Comparison of ENCODE assay signal across 15 cellular contexts in genomic region chr1:103937763-103938357, GRCh38.
DNase-seq lines count a peak whose midpoint lies in the region; ATAC-seq and FAIRE-seq lines count a peak whose summit lies in the region.
"Had no signal": no experiment of that assay in that cellular context is flagged by ENCODE, and none has a peak within 500 bp of the region (broad histone marks: within the 10 kb centered on the region; RNA-seq: fewer than 3 reads in every experiment).

No MANE protein-coding gene starts in this region.

- peak; percentile 47 for ATAC-seq in GM18909 (IDR thresholded peaks at IDR 0.05; ENCODE audit: poor library complexity, unreplicated experiment)
- peak; percentile 66 for ATAC-seq in GM21723 (IDR thresholded peaks at IDR 0.05; ENCODE audit: unreplicated experiment)
- peak; percentile 88 for ATAC-seq in HG03108 (IDR thresholded peaks at IDR 0.05; ENCODE audit: unreplicated experiment)
- peak; percentile 80 for ATAC-seq in stimulated activated memory B cell treated with anti-CD40 and anti-IgM and Interleukin-4, amounts not matched to agents 10 μg/mL and 1 μg/mL and 100 μg/mL, for 72 hours
- ATAC-seq: foreskin keratinocyte had no signal

- intact Hi-C loops in activated T-helper 2 cell treated with anti-CD3 and anti-CD28 coated beads, Interferon-gamma antibody, Interleukin-2, Interleukin-4, amounts not matched to agents 10 μg/mL and 5 μg/mL and 100 μg/mL, durations not matched to agents 14 hours and 24 hours and 36 hours (cut with micrococcal nuclease) = no loop called here

- no peaks in the 10 kb centered on the region for H3K27me3 Mint-ChIP-seq in stimulated activated memory B cell treated with anti-CD40 and anti-IgM and Interleukin-4, amounts not matched to agents 10 μg/mL and 1 μg/mL and 100 μg/mL, for 72 hours
- no peaks in the 10 kb centered on the region for H3K27me3 Mint-ChIP-seq in activated T-helper 2 cell treated with anti-CD3 and anti-CD28 coated beads, Interferon-gamma antibody, Interleukin-2, Interleukin-4, amounts not matched to agents 10 μg/mL and 5 μg/mL and 100 μg/mL, durations not matched to agents 14 hours and 24 hours and 36 hours (ENCODE audit: low read depth)

- H3K36me3 Mint-ChIP-seq in stimulated activated memory B cell treated with anti-CD40 and anti-IgM and Interleukin-4, amounts not matched to agents 10 μg/mL and 1 μg/mL and 100 μg/mL, for 72 hours = no peaks in the 10 kb centered on the region
- H3K36me3 Mint-ChIP-seq in activated T-helper 2 cell treated with anti-CD3 and anti-CD28 coated beads, Interferon-gamma antibody, Interleukin-2, Interleukin-4, amounts not matched to agents 10 μg/mL and 5 μg/mL and 100 μg/mL, durations not matched to agents 14 hours and 24 hours and 36 hours (ENCODE audit: low read depth) = no peaks in the 10 kb centered on the region

- FAIRE-seq in urothelium cell line (lab: Jason Lieb, UNC) = no peak
- FAIRE-seq: bronchial epithelial cell, GM18507 had no signal

- no peaks in the 10 kb centered on the region for H3K9me3 Mint-ChIP-seq in stimulated activated memory B cell treated with anti-CD40 and anti-IgM and Interleukin-4, amounts not matched to agents 10 μg/mL and 1 μg/mL and 100 μg/mL, for 72 hours
- no peaks in the 10 kb centered on the region for H3K9me3 Mint-ChIP-seq in activated T-helper 2 cell treated with anti-CD3 and anti-CD28 coated beads, Interferon-gamma antibody, Interleukin-2, Interleukin-4, amounts not matched to agents 10 μg/mL and 5 μg/mL and 100 μg/mL, durations not matched to agents 14 hours and 24 hours and 36 hours

- peak overlapping the region; percentile 39 for H3K4me3 Mint-ChIP-seq in stimulated activated memory B cell treated with anti-CD40 and anti-IgM and Interleukin-4, amounts not matched to agents 10 μg/mL and 1 μg/mL and 100 μg/mL, for 72 hours
- no peak overlapping the region for H3K4me3 Mint-ChIP-seq in activated T-helper 2 cell treated with anti-CD3 and anti-CD28 coated beads, Interferon-gamma antibody, Interleukin-2, Interleukin-4, amounts not matched to agents 10 μg/mL and 5 μg/mL and 100 μg/mL, durations not matched to agents 14 hours and 24 hours and 36 hours (ENCODE audit: low read depth)

- no peak for DNase-seq in CD1c-positive myeloid dendritic cell (ENCODE audit: extremely low spot score)
- DNase-seq in activated T-helper 2 cell treated with anti-CD3 and anti-CD28 coated beads, Interferon-gamma antibody, Interleukin-2, Interleukin-4, amounts not matched to agents 10 μg/mL and 5 μg/mL and 100 μg/mL, durations not matched to agents 14 hours and 24 hours and 36 hours (ENCODE audit: low spot score) = no peak
- no peak for DNase-seq in dedifferentiated amniotic fluid mesenchymal stem cell (ENCODE audit: extremely low spot score)
- no peak for DNase-seq in urothelium cell line (ENCODE audit: low spot score)
- DNase-seq: activated CD8-positive, alpha-beta memory T cell treated with anti-CD3 and anti-CD28 coated beads for 24 hours; activated naive CD4-positive, alpha-beta T cell treated with Interleukin-2 at 50 U/mL for 16 hours; effector memory CD4-positive, alpha-beta T cell; foreskin keratinocyte; mesendoderm had no signal

- no peaks in the 10 kb centered on the region for H3K4me1 Mint-ChIP-seq in stimulated activated memory B cell treated with anti-CD40 and anti-IgM and Interleukin-4, amounts not matched to agents 10 μg/mL and 1 μg/mL and 100 μg/mL, for 72 hours
- no peaks in the 10 kb centered on the region for H3K4me1 Mint-ChIP-seq in activated T-helper 2 cell treated with anti-CD3 and anti-CD28 coated beads, Interferon-gamma antibody, Interleukin-2, Interleukin-4, amounts not matched to agents 10 μg/mL and 5 μg/mL and 100 μg/mL, durations not matched to agents 14 hours and 24 hours and 36 hours (ENCODE audit: low read depth)

- peak overlapping the region; percentile 80 for H3K27ac Mint-ChIP-seq in stimulated activated memory B cell treated with anti-CD40 and anti-IgM and Interleukin-4, amounts not matched to agents 10 μg/mL and 1 μg/mL and 100 μg/mL, for 72 hours
- no peak overlapping the region for H3K27ac Mint-ChIP-seq in activated T-helper 2 cell treated with anti-CD3 and anti-CD28 coated beads, Interferon-gamma antibody, Interleukin-2, Interleukin-4, amounts not matched to agents 10 μg/mL and 5 μg/mL and 100 μg/mL, durations not matched to agents 14 hours and 24 hours and 36 hours
